In the genomic region with DNA sequence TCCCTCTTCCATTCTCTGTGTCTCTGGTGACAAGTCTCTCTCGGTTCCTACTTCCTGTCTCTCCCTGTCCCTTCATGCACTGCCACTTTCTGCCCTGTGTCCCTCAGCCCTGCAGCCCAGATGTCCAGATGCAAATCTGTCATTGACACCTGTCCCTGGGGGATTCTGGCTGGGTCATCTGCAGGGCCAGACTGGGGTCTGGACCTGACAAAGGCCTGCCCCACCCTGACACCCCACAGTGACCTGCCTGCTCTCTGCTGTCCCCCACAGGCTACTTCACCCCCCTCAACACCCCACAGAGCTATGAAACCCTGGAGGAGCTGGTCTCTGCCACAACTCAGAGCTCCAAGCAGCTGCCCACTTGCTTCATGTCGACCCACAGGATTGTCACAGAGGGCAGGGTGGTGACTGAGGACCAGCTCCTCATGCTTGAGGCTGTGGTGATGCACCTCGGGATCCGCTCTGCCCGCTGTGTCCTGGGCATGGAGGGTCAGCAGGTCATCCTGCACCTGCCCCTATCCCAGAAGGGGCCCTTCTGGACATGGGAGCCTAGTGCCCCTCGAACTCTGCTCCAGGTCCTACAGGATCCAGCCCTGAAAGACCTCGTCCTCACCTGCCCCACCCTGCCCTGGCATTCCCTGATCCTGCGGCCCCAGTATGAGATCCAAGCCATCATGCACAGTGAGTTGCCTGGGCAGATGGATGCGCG, we compare ENCODE assay signal across 16 cellular contexts. TPM values are rescaled to one million over a fixed set of nuclear protein-coding genes. Genes with fewer than 3 reads are reported as not detected.
DNase-seq lines count a peak whose midpoint lies in the region; ATAC-seq, FAIRE-seq and TF ChIP-seq lines count a peak whose summit lies in the region.
"Had no signal": no experiment of that assay in that cellular context is flagged by ENCODE, and none has a peak within 500 bp of the region (broad histone marks: within the 10 kb centered on the region; RNA-seq: fewer than 3 reads in every experiment).

No MANE protein-coding gene starts in this region.

- H3K9ac ChIP-seq in HepG2 (ENCODE audit: insufficient read depth, low read depth, low read length), result no peak overlapping the region

- no peak for TF ChIP-seq RAD21 in HepG2 (CRISPR knock-in tag; IDR thresholded peaks at IDR 0.05)

- POLR2A ChIA-PET in HepG2 (lab: Yijun Ruan, JAX), result no interaction called here

- no peak overlapping the region for H3K4me2 ChIP-seq in HepG2 (ENCODE audit: low read depth, low read length)
- H3K4me2 ChIP-seq: hepatocyte had no signal

- no peaks in the 10 kb centered on the region for H3K79me2 ChIP-seq in HepG2 (ENCODE audit: insufficient read depth, low read length)
- H3K79me2 ChIP-seq: hepatocyte had no signal

- H3K4me1 Mint-ChIP-seq in stimulated activated naive CD8-positive, alpha-beta T cell treated with anti-CD3 and anti-CD28 coated beads, Interleukin-15, Interleukin-2, amounts not matched to agents 100 ng/mL and 50 ng/mL, for 24 hours (ENCODE audit: low read depth), result peaks cover 44% of the 10 kb centered on the region
- peaks cover 8% of the 10 kb centered on the region for H3K4me1 Mint-ChIP-seq in chondrocyte (ENCODE audit: low read depth)

- no peaks in the 10 kb centered on the region for H4K20me1 ChIP-seq in HepG2 (ENCODE audit: insufficient read depth, low read length)

- CTCF ChIA-PET in HepG2 (lab: Yijun Ruan, JAX; ENCODE audit: low intra/inter-chr PET ratio, low total read pairs), result no interaction called here

- no TSS peak for BruUV-seq in HepG2 (replicated peaks; lab: Mats Ljungman, UMichigan)

- H3K27ac Mint-ChIP-seq in stimulated activated naive CD8-positive, alpha-beta T cell treated with anti-CD3 and anti-CD28 coated beads, Interleukin-15, Interleukin-2, amounts not matched to agents 100 ng/mL and 50 ng/mL, for 24 hours, result peak overlapping the region; percentile 61
- no peak overlapping the region for H3K27ac Mint-ChIP-seq in chondrocyte (ENCODE audit: unreplicated experiment)

- no peak overlapping the region for H3K27ac ChIP-seq in upper lobe of right lung
- H3K27ac ChIP-seq in HepG2 (ENCODE audit: extremely low read length, insufficient read depth, low read length), result no peak overlapping the region
- H3K27ac ChIP-seq: hepatocyte, thoracic aorta had no signal

- H3K9me3 Mint-ChIP-seq in stimulated activated naive CD8-positive, alpha-beta T cell treated with anti-CD3 and anti-CD28 coated beads, Interleukin-15, Interleukin-2, amounts not matched to agents 100 ng/mL and 50 ng/mL, for 24 hours, result no peaks in the 10 kb centered on the region
- no peaks in the 10 kb centered on the region for H3K9me3 Mint-ChIP-seq in chondrocyte (ENCODE audit: low read depth)
- H3K9me3 Mint-ChIP-seq: brain had no signal

- peaks cover 18% of the 10 kb centered on the region for H3K36me3 ChIP-seq in upper lobe of right lung
- no peaks in the 10 kb centered on the region for H3K36me3 ChIP-seq in HepG2 (replicated peaks in 1 of 2; ENCODE audit: control insufficient read depth in 1 of 2, insufficient read depth in 2 of 2, low read length in 2 of 2)
- H3K36me3 ChIP-seq: thoracic aorta had no signal

- no peak for FAIRE-seq in HepG2 (lab: Jason Lieb, UNC)

- in situ Hi-C loops in HepG2 (cut with HindIII; ENCODE audit: extremely low pct_ligation_motif_present, low pct_unique_long_range_greater_than_20kb), result no loop called here

- H3K4me3 Mint-ChIP-seq in stimulated activated naive CD8-positive, alpha-beta T cell treated with anti-CD3 and anti-CD28 coated beads, Interleukin-15, Interleukin-2, amounts not matched to agents 100 ng/mL and 50 ng/mL, for 24 hours, result no peak overlapping the region
- no peak overlapping the region for H3K4me3 Mint-ChIP-seq in chondrocyte (ENCODE audit: unreplicated experiment)
- H3K4me3 Mint-ChIP-seq: brain had no signal

- H3K9me3 ChIP-seq in upper lobe of right lung, result no peaks in the 10 kb centered on the region
- H3K9me3 ChIP-seq in HepG2 (ENCODE audit: low read length), result no peaks in the 10 kb centered on the region
- H3K9me3 ChIP-seq: mucosa of descending colon, thoracic aorta had no signal

- TF ChIP-seq EP300 in HepG2 (IDR thresholded peaks at IDR 0.05; ENCODE audit: low read depth in 2 of 2, low read length in 2 of 2), result no peak
- TF ChIP-seq EP300 in HepG2 (CRISPR knock-in tag; IDR thresholded peaks at IDR 0.05; ENCODE audit: borderline replicate concordance), result no peak

- TF ChIP-seq POLR2A in HepG2 (IDR thresholded peaks at IDR 0.05; ENCODE audit: insufficient read depth in 1 of 2, low read depth in 2 of 2, low read length in 2 of 2), result no peak

- no peak for ATAC-seq in stimulated activated naive CD8-positive, alpha-beta T cell treated with anti-CD3 and anti-CD28 coated beads, Interleukin-15, Interleukin-2, amounts not matched to agents 100 U/mL and 50 U/mL, for 24 hours
- ATAC-seq in upper lobe of right lung (no peak), HepG2 (no peak)
- ATAC-seq: HCT116, left cardiac atrium, mucosa of descending colon had no signal

- no peaks in the 10 kb centered on the region for H3K27me3 Mint-ChIP-seq in stimulated activated naive CD8-positive, alpha-beta T cell treated with anti-CD3 and anti-CD28 coated beads, Interleukin-15, Interleukin-2, amounts not matched to agents 100 ng/mL and 50 ng/mL, for 24 hours
- H3K27me3 Mint-ChIP-seq in chondrocyte (ENCODE audit: low read depth), result no peaks in the 10 kb centered on the region

- intact Hi-C loops in upper lobe of right lung (cut with DNase I) (no loop called here), HepG2 (cut with micrococcal nuclease; ENCODE audit: unreplicated experiment) (no loop called here)

- WGBS in HepG2 (ENCODE audit: low lambda C conversion rate), result 60% methylated on average over 1 of the region's 10 CpGs

- H3K4me1 ChIP-seq in upper lobe of right lung, result peaks cover 4% of the 10 kb centered on the region
- peaks cover 11% of the 10 kb centered on the region for H3K4me1 ChIP-seq in HepG2 (ENCODE audit: insufficient read depth, low read length)

- no peak for DNase-seq in stimulated activated naive CD8-positive, alpha-beta T cell treated with anti-CD3 and anti-CD28 coated beads, Interleukin-15, Interleukin-2, amounts not matched to agents 100 U/mL and 50 U/mL, for 24 hours
- peak; percentile 75 for DNase-seq in chondrocyte (ENCODE audit: low spot score)
- peak; percentile 61 for DNase-seq in upper lobe of right lung
- DNase-seq in stimulated activated CD8-positive, alpha-beta memory T cell treated with anti-CD3 and anti-CD28 coated beads, Interleukin-4, amount 100 ng/mL, for 48 hours, result no peak
- DNase-seq in HepG2 (ENCODE audit: low spot score), result no peak
- DNase-seq: activated CD8-positive, alpha-beta memory T cell treated with anti-CD3 and anti-CD28 coated beads for 24 hours; AML-193; left cardiac atrium; NCI-H1048; SHP77 treated with DMSO at 0.1 percent for 48 hours had no signal

- H3K36me3 Mint-ChIP-seq in stimulated activated naive CD8-positive, alpha-beta T cell treated with anti-CD3 and anti-CD28 coated beads, Interleukin-15, Interleukin-2, amounts not matched to agents 100 ng/mL and 50 ng/mL, for 24 hours (ENCODE audit: low read depth), result peaks cover 37% of the 10 kb centered on the region
- peaks cover 2% of the 10 kb centered on the region for H3K36me3 Mint-ChIP-seq in chondrocyte (ENCODE audit: low read depth)
- H3K36me3 Mint-ChIP-seq: brain had no signal

- TF ChIP-seq CTCF in chondrocyte (IDR thresholded peaks at IDR 0.05) (no peak), upper lobe of right lung (IDR thresholded peaks at IDR 0.05) (no peak), HepG2 (CRISPR knock-in tag; IDR thresholded peaks at IDR 0.05) (no peak)

- H3K27me3 ChIP-seq in upper lobe of right lung (no peaks in the 10 kb centered on the region), HepG2 (ENCODE audit: control insufficient read depth in 1 of 2, insufficient read depth in 2 of 2, low read length in 2 of 2) (no peaks in the 10 kb centered on the region)
- H3K27me3 ChIP-seq: hepatocyte had no signal

- H3K4me3 ChIP-seq in upper lobe of right lung (no peak overlapping the region), HepG2 (replicated peaks in 1 of 3; ENCODE audit: insufficient read depth in 1 of 3, low read depth in 2 of 3, low read length in 3 of 3) (no peak overlapping the region)
- H3K4me3 ChIP-seq: hepatocyte, mucosa of descending colon, thoracic aorta had no signal

- H2AFZ ChIP-seq in HepG2 (ENCODE audit: low read length), result no peak overlapping the region
- H2AFZ ChIP-seq: hepatocyte had no signal

RNA-seq across cellular contexts. Expression of a gene that starts 7.2 kb away (rescaled TPM):
- 1.2 to 3.9 TPM (median 1.6 TPM) in 3 replicates for total RNA-seq in chondrocyte
- total RNA-seq in upper lobe of right lung, result 89.6 TPM
- total RNA-seq in HepG2 (2016; rRNA removed; fragmentation: Illumina TruSeq; extraction: Trizol), result 0.38 and 0.46 TPM in 2 replicates
- not detected in 2 replicates for total RNA-seq in HepG2 (2016; cell fraction: cytosol; rRNA removed; fragmentation: Illumina TruSeq; extraction: Trizol; ENCODE audit: low read depth)
- 0.52 and 0.74 TPM in 2 replicates for total RNA-seq in HepG2 (2016; cell fraction: insoluble cytoplasmic fraction; rRNA removed; fragmentation: Illumina TruSeq; extraction: Trizol)
- 0.28 and 0.31 TPM in 2 replicates for total RNA-seq in HepG2 (2016; cell fraction: membrane; rRNA removed; fragmentation: Illumina TruSeq; extraction: Trizol)
- total RNA-seq in HepG2 (2016; cell fraction: nucleus; rRNA removed; fragmentation: Illumina TruSeq; extraction: Trizol), result 0.25 and 0.43 TPM in 2 replicates
- polyA plus RNA-seq in HepG2 (2011; rRNA removed), result 1.2 and 1.5 TPM in 2 replicates
- polyA plus RNA-seq in HepG2 (2011; cell fraction: cytosol; rRNA removed), result 0.77 and 0.78 TPM in 2 replicates
- polyA plus RNA-seq in HepG2 (2011; cell fraction: nucleus; rRNA removed), result 1.5 and 1.7 TPM in 2 replicates
- polyA plus RNA-seq in HepG2 (2012), result 0.43 and 0.49 TPM in 2 replicates
- 0.17 and 0.21 TPM in 2 replicates for polyA plus RNA-seq in HepG2 (2016; cell fraction: cytosol; fragmentation: Illumina TruSeq; extraction: Trizol; ENCODE audit: low read depth)
- 0.22 and 0.42 TPM in 2 replicates for polyA plus RNA-seq in HepG2 (2016; cell fraction: insoluble cytoplasmic fraction; fragmentation: Illumina TruSeq; extraction: Trizol; ENCODE audit: low read depth)
- not detected in 2 replicates for polyA plus RNA-seq in HepG2 (2016; cell fraction: membrane; fragmentation: Illumina TruSeq; extraction: Trizol; ENCODE audit: low read depth)
- polyA plus RNA-seq in HepG2 (2016; cell fraction: nucleus; fragmentation: Illumina TruSeq; extraction: Trizol; ENCODE audit: insufficient read depth, low read depth), result 0.95 and 2.0 TPM in 2 replicates
- 1.1 and 4.7 TPM in 2 replicates for polyA minus RNA-seq in HepG2 (2011; rRNA and poly(A)+ RNA removed; ENCODE audit: low replicate concordance)
- polyA minus RNA-seq in HepG2 (2011; cell fraction: cytosol; rRNA and poly(A)+ RNA removed), result 0.89 and 1.1 TPM in 2 replicates
- polyA minus RNA-seq in HepG2 (2011; cell fraction: nucleus; rRNA and poly(A)+ RNA removed), result 1.4 and 2.4 TPM in 2 replicates
- polyA plus RNA-seq: hepatocyte had no signal

RNA-seq across cellular contexts. Expression of a gene that starts 34.8 kb away (rescaled TPM):
- total RNA-seq in chondrocyte, result 15.1 to 24.8 TPM (median 15.5 TPM) in 3 replicates
- total RNA-seq in upper lobe of right lung, result 22.4 TPM
- total RNA-seq in HepG2 (2016; rRNA removed; fragmentation: Illumina TruSeq; extraction: Trizol), result 43.4 and 60.0 TPM in 2 replicates
- 10.3 and 13.5 TPM in 2 replicates for total RNA-seq in HepG2 (2016; cell fraction: cytosol; rRNA removed; fragmentation: Illumina TruSeq; extraction: Trizol; ENCODE audit: low read depth)
- total RNA-seq in HepG2 (2016; cell fraction: insoluble cytoplasmic fraction; rRNA removed; fragmentation: Illumina TruSeq; extraction: Trizol), result 41.1 and 61.2 TPM in 2 replicates
- 19.9 and 22.1 TPM in 2 replicates for total RNA-seq in HepG2 (2016; cell fraction: membrane; rRNA removed; fragmentation: Illumina TruSeq; extraction: Trizol)
- total RNA-seq in HepG2 (2016; cell fraction: nucleus; rRNA removed; fragmentation: Illumina TruSeq; extraction: Trizol), result 14.7 and 16.3 TPM in 2 replicates
- polyA plus RNA-seq in HepG2 (2011; rRNA removed), result 19.0 and 21.4 TPM in 2 replicates
- polyA plus RNA-seq in HepG2 (2011; cell fraction: cytosol; rRNA removed), result 13.6 and 14.6 TPM in 2 replicates
- polyA plus RNA-seq in HepG2 (2011; cell fraction: nucleus; rRNA removed), result 5.7 and 8.3 TPM in 2 replicates
- 13.4 and 17.0 TPM in 2 replicates for polyA plus RNA-seq in HepG2 (2012)
- 9.1 and 10.3 TPM in 2 replicates for polyA plus RNA-seq in HepG2 (2016; cell fraction: cytosol; fragmentation: Illumina TruSeq; extraction: Trizol; ENCODE audit: low read depth)
- polyA plus RNA-seq in HepG2 (2016; cell fraction: insoluble cytoplasmic fraction; fragmentation: Illumina TruSeq; extraction: Trizol; ENCODE audit: low read depth), result 54.6 and 55.8 TPM in 2 replicates
- polyA plus RNA-seq in HepG2 (2016; cell fraction: membrane; fragmentation: Illumina TruSeq; extraction: Trizol; ENCODE audit: low read depth), result 13.0 and 14.5 TPM in 2 replicates
- 20.7 and 24.5 TPM in 2 replicates for polyA plus RNA-seq in HepG2 (2016; cell fraction: nucleus; fragmentation: Illumina TruSeq; extraction: Trizol; ENCODE audit: insufficient read depth, low read depth)
- polyA minus RNA-seq in HepG2 (2011; rRNA and poly(A)+ RNA removed; ENCODE audit: low replicate concordance), result 10.2 and 36.1 TPM in 2 replicates
- 7.2 and 9.5 TPM in 2 replicates for polyA minus RNA-seq in HepG2 (2011; cell fraction: cytosol; rRNA and poly(A)+ RNA removed)
- polyA minus RNA-seq in HepG2 (2011; cell fraction: nucleus; rRNA and poly(A)+ RNA removed), result 2.7 and 4.2 TPM in 2 replicates

RNA-seq across cellular contexts. Expression of a gene that starts 48.9 kb away (rescaled TPM):
- total RNA-seq in chondrocyte (39.7 to 42.9 TPM (median 41.7 TPM) in 3 replicates), upper lobe of right lung (33.0 TPM), HepG2 (2016; rRNA removed; fragmentation: Illumina TruSeq; extraction: Trizol) (62.2 and 98.1 TPM in 2 replicates)
- total RNA-seq in HepG2 (2016; cell fraction: cytosol; rRNA removed; fragmentation: Illumina TruSeq; extraction: Trizol; ENCODE audit: low read depth), result 12.8 and 14.3 TPM in 2 replicates
- total RNA-seq in HepG2 (2016; cell fraction: insoluble cytoplasmic fraction; rRNA removed; fragmentation: Illumina TruSeq; extraction: Trizol), result 62.7 and 98.4 TPM in 2 replicates
- total RNA-seq in HepG2 (2016; cell fraction: membrane; rRNA removed; fragmentation: Illumina TruSeq; extraction: Trizol), result 39.3 and 40.1 TPM in 2 replicates
- 25.9 and 28.7 TPM in 2 replicates for total RNA-seq in HepG2 (2016; cell fraction: nucleus; rRNA removed; fragmentation: Illumina TruSeq; extraction: Trizol)
- 35.5 and 38.3 TPM in 2 replicates for polyA plus RNA-seq in HepG2 (2011; rRNA removed)
- polyA plus RNA-seq in HepG2 (2011; cell fraction: cytosol; rRNA removed), result 30.3 and 33.6 TPM in 2 replicates
- polyA plus RNA-seq in HepG2 (2011; cell fraction: nucleus; rRNA removed), result 15.4 and 17.5 TPM in 2 replicates
- polyA plus RNA-seq in HepG2 (2012), result 26.0 and 27.6 TPM in 2 replicates
- 6.0 and 6.1 TPM in 2 replicates for polyA plus RNA-seq in HepG2 (2016; cell fraction: cytosol; fragmentation: Illumina TruSeq; extraction: Trizol; ENCODE audit: low read depth)
- polyA plus RNA-seq in HepG2 (2016; cell fraction: insoluble cytoplasmic fraction; fragmentation: Illumina TruSeq; extraction: Trizol; ENCODE audit: low read depth), result 85.3 and 95.4 TPM in 2 replicates
- 21.0 and 21.2 TPM in 2 replicates for polyA plus RNA-seq in HepG2 (2016; cell fraction: membrane; fragmentation: Illumina TruSeq; extraction: Trizol; ENCODE audit: low read depth)
- 38.0 and 42.7 TPM in 2 replicates for polyA plus RNA-seq in HepG2 (2016; cell fraction: nucleus; fragmentation: Illumina TruSeq; extraction: Trizol; ENCODE audit: insufficient read depth, low read depth)
- 75.2 and 154 TPM in 2 replicates for polyA minus RNA-seq in HepG2 (2011; rRNA and poly(A)+ RNA removed; ENCODE audit: low replicate concordance)
- 25.6 and 26.0 TPM in 2 replicates for polyA minus RNA-seq in HepG2 (2011; cell fraction: cytosol; rRNA and poly(A)+ RNA removed)
- polyA minus RNA-seq in HepG2 (2011; cell fraction: nucleus; rRNA and poly(A)+ RNA removed), result 15.5 and 16.3 TPM in 2 replicates

RNA-seq across cellular contexts. Expression of a gene that starts 55.3 kb away (rescaled TPM):
- total RNA-seq in chondrocyte (0.15 to 0.21 TPM in 2 of 3 replicates, not detected in the other), upper lobe of right lung (29.1 TPM), HepG2 (2016; rRNA removed; fragmentation: Illumina TruSeq; extraction: Trizol) (0.13 and 0.29 TPM in 2 replicates)
- total RNA-seq in HepG2 (2016; cell fraction: cytosol; rRNA removed; fragmentation: Illumina TruSeq; extraction: Trizol; ENCODE audit: low read depth), result 0.18 TPM in 1 of 2 replicates, not detected in the other
- total RNA-seq in HepG2 (2016; cell fraction: insoluble cytoplasmic fraction; rRNA removed; fragmentation: Illumina TruSeq; extraction: Trizol), result 0.16 and 0.24 TPM in 2 replicates
- total RNA-seq in HepG2 (2016; cell fraction: membrane; rRNA removed; fragmentation: Illumina TruSeq; extraction: Trizol), result 0.10 and 0.19 TPM in 2 replicates
- total RNA-seq in HepG2 (2016; cell fraction: nucleus; rRNA removed; fragmentation: Illumina TruSeq; extraction: Trizol), result 0.25 and 0.40 TPM in 2 replicates
- 0.95 and 1.3 TPM in 2 replicates for polyA plus RNA-seq in HepG2 (2011; rRNA removed)
- 1.0 and 2.1 TPM in 2 replicates for polyA plus RNA-seq in HepG2 (2011; cell fraction: cytosol; rRNA removed)
- polyA plus RNA-seq in HepG2 (2011; cell fraction: nucleus; rRNA removed), result 0.39 and 0.57 TPM in 2 replicates
- 0.36 and 0.51 TPM in 2 replicates for polyA plus RNA-seq in HepG2 (2012)
- polyA plus RNA-seq in HepG2 (2016; cell fraction: cytosol; fragmentation: Illumina TruSeq; extraction: Trizol; ENCODE audit: low read depth), result not detected in 2 replicates
- 0.28 TPM in 1 of 2 replicates, not detected in the other for polyA plus RNA-seq in HepG2 (2016; cell fraction: insoluble cytoplasmic fraction; fragmentation: Illumina TruSeq; extraction: Trizol; ENCODE audit: low read depth)
- not detected in 2 replicates for polyA plus RNA-seq in HepG2 (2016; cell fraction: membrane; fragmentation: Illumina TruSeq; extraction: Trizol; ENCODE audit: low read depth)
- polyA plus RNA-seq in HepG2 (2016; cell fraction: nucleus; fragmentation: Illumina TruSeq; extraction: Trizol; ENCODE audit: insufficient read depth, low read depth), result 1.4 TPM in 1 of 2 replicates, not detected in the other
- polyA minus RNA-seq in HepG2 (2011; rRNA and poly(A)+ RNA removed; ENCODE audit: low replicate concordance), result 0.84 and 9.7 TPM in 2 replicates
- not detected in 2 replicates for polyA minus RNA-seq in HepG2 (2011; cell fraction: cytosol; rRNA and poly(A)+ RNA removed)
- polyA minus RNA-seq in HepG2 (2011; cell fraction: nucleus; rRNA and poly(A)+ RNA removed), result not detected in 2 replicates
- total RNA-seq: thoracic aorta had no signal

Comparison
In these comparisons a context has a peak if more than half of its experiments do, and no peak if none do; other contexts are left out.
1. DNase-seq: peak in chondrocyte (single experiment) and upper lobe of right lung (single experiment); none in stimulated activated naive CD8-positive, alpha-beta T cell treated with anti-CD3 and anti-CD28 coated beads, Interleukin-15, Interleukin-2, amounts not matched to agents 100 U/mL and 50 U/mL, for 24 hours (single experiment), stimulated activated CD8-positive, alpha-beta memory T cell treated with anti-CD3 and anti-CD28 coated beads, Interleukin-4, amount 100 ng/mL, for 48 hours (single experiment) and HepG2 (single experiment).
2. RNA of a gene that starts 7.2 kb away (total RNA-seq): 89.6 TPM in upper lobe of right lung (single experiment); 1.2 to 3.9 TPM in chondrocyte and 0.25 to 0.74 TPM in HepG2; every median in the first group is over 10 times any median in the second.